8 cellular contexts compared by ENCODE assay signal in genomic region chr12:111429760-111430417, GRCh38. TPM values are rescaled to one million over a fixed set of nuclear protein-coding genes. Genes with fewer than 3 reads are reported as not detected.
DNase-seq lines count a peak whose midpoint lies in the region; ATAC-seq and TF ChIP-seq lines count a peak whose summit lies in the region.

No MANE protein-coding gene starts in this region.

- peaks cover 100% of the 10 kb centered on the region for H3K4me1 ChIP-seq in BLaER1
- peaks cover 2 to 76% (median 47%) of the 10 kb centered on the region in 4 donors for H3K4me1 ChIP-seq in Peyer's patch
- H3K4me1 ChIP-seq in osteoblast (ENCODE audit: insufficient read depth, low read length), result peaks cover 73% of the 10 kb centered on the region

- H2AFZ ChIP-seq in osteoblast (ENCODE audit: low read length), result no peak overlapping the region

- H3K9me3 Mint-ChIP-seq in activated naive CD4-positive, alpha-beta T cell treated with anti-CD3 and anti-CD28 coated beads, Interleukin-2, amount 50 U/mL, for 72 hours, result no peaks in the 10 kb centered on the region

- DNase-seq in Peyer's patch (peak; percentile 50 to 69 (median 51)), osteoblast (ENCODE audit: insufficient read length, low spot score, missing footprints) (peak; percentile 72), dedifferentiated amniotic fluid mesenchymal stem cell (ENCODE audit: extremely low spot score) (no peak), pons (ENCODE audit: low spot score) (no peak), substantia nigra (lab: John Stamatoyannopoulos, UW) (no peak)
- peak in 1 of 2 donors; percentile 61 for DNase-seq in activated naive CD4-positive, alpha-beta T cell treated with anti-CD3 and anti-CD28 coated beads, Interleukin-2, amount 50 U/mL, for 72 hours (ENCODE audit: low spot score in 2 of 2)

- H3K9me3 ChIP-seq in BLaER1 (no peaks in the 10 kb centered on the region), Peyer's patch (no peaks in the 10 kb centered on the region), osteoblast (ENCODE audit: low read depth, low read length) (no peaks in the 10 kb centered on the region)

- H3K79me2 ChIP-seq in osteoblast (ENCODE audit: insufficient read depth, low read length), result peaks cover 99% of the 10 kb centered on the region

- peaks cover 100% of the 10 kb centered on the region for H4K20me1 ChIP-seq in BLaER1
- peaks cover 56% of the 10 kb centered on the region for H4K20me1 ChIP-seq in osteoblast (ENCODE audit: insufficient read depth, low read length)

- 0 out of 2 replicates have a peak, but pooled peaks cover 3% of the 10 kb centered on the region for H3K36me3 ChIP-seq in BLaER1
- no peaks in the 10 kb centered on the region for H3K36me3 ChIP-seq in Peyer's patch
- H3K36me3 ChIP-seq in osteoblast (ENCODE audit: insufficient read depth, low read length), result peaks cover 12% of the 10 kb centered on the region

- no peak for TF ChIP-seq POLR2A in Peyer's patch (IDR thresholded peaks at IDR 0.05)

- H3K27me3 ChIP-seq in BLaER1 (no peaks in the 10 kb centered on the region), Peyer's patch (no peaks in the 10 kb centered on the region), osteoblast (ENCODE audit: insufficient read depth, low read length) (no peaks in the 10 kb centered on the region)

- H3K27ac ChIP-seq in BLaER1, result peak overlapping the region; percentile 71
- H3K27ac ChIP-seq in Peyer's patch, result peak overlapping the region; percentile 63 to 81 (median 78)
- H3K27ac ChIP-seq in osteoblast (ENCODE audit: low read depth, low read length), result peak overlapping the region; percentile 28
- H3K27ac ChIP-seq in substantia nigra (ENCODE audit: low read depth, low read length, poor library complexity, severe bottlenecking), result no peak overlapping the region

- H3K4me2 ChIP-seq in BLaER1 (peak overlapping the region; percentile 90), osteoblast (ENCODE audit: insufficient read depth, low read length) (no peak overlapping the region)

- ATAC-seq in activated naive CD4-positive, alpha-beta T cell treated with anti-CD3 and anti-CD28 coated beads, Interleukin-2, amount 50 U/mL, for 72 hours, result peak; percentile 10 to 15
- ATAC-seq in HG03159 (IDR thresholded peaks at IDR 0.05; ENCODE audit: unreplicated experiment), result no peak

- peaks cover 4 to 9% of the 10 kb centered on the region in 2 donors for H3K36me3 Mint-ChIP-seq in activated naive CD4-positive, alpha-beta T cell treated with anti-CD3 and anti-CD28 coated beads, Interleukin-2, amount 50 U/mL, for 72 hours

- TF ChIP-seq CTCF in Peyer's patch (IDR thresholded peaks at IDR 0.05) (no peak), osteoblast (IDR thresholded peaks at IDR 0.05; ENCODE audit: extremely low read depth, low read depth, low read length) (no peak)

- H3K9ac ChIP-seq in BLaER1, result peak overlapping the region; percentile 64

- peak overlapping the region; percentile 80 to 81 for H3K27ac Mint-ChIP-seq in activated naive CD4-positive, alpha-beta T cell treated with anti-CD3 and anti-CD28 coated beads, Interleukin-2, amount 50 U/mL, for 72 hours

- H3K4me3 ChIP-seq in BLaER1 (peak overlapping the region; percentile 48), Peyer's patch (peak overlapping the region in 3 of 4 donors; percentile 9 to 35 (median 29)), osteoblast (ENCODE audit: insufficient read depth, low read length) (no peak overlapping the region)

RNA-seq across cellular contexts. Expression of gene SH2B3, which starts 24.2 kb away (rescaled TPM):
- total RNA-seq in Peyer's patch, result 10 to 100 TPM in 2 of 4 donors, 1 to 10 TPM in 2; 4.4 to 37.1 (median 8.4) TPM
- total RNA-seq in activated naive CD4-positive, alpha-beta T cell treated with anti-CD3 and anti-CD28 coated beads, Interleukin-2, amount 50 U/mL, for 72 hours, result 10 to 100 TPM; 18.0 to 24.6 TPM
- 32.4 and 51.4 TPM in 2 replicates for total RNA-seq in osteoblast

Comparison
In these comparisons a context has a peak if more than half of its experiments do, and no peak if none do; other contexts are left out.
1. DNase-seq: peak in Peyer's patch (3 of 3) and osteoblast (single experiment); none in dedifferentiated amniotic fluid mesenchymal stem cell (single experiment), pons (single experiment) and substantia nigra (0 of 49).